Comparison of ENCODE assay signal across 10 cellular contexts in the genomic region with DNA sequence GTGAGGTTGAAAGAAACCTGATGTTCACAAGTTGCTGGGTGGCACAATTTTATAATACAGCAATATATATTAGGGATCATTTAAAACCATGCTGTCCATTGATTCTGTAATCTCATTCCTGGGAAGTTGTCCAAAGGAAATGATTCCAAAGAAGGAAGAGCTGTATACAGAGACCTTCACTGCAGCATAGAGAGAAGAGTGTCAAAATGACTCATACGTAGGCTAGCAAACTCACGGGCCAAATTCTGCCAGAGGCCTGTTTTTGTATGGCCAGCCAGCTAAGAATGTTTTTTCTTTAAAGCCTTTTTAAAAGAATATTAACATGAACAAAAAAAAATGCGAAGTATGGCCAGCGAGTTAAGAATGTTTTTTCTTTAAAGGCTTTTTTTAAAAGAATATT.
DNase-seq lines count a peak whose midpoint lies in the region; ATAC-seq and TF ChIP-seq lines count a peak whose summit lies in the region.
"Had no signal": no experiment of that assay in that cellular context is flagged by ENCODE, and none has a peak within 500 bp of the region (broad histone marks: within the 10 kb centered on the region; RNA-seq: fewer than 3 reads in every experiment).

No MANE protein-coding gene starts in this region.

- peak in 2 of 3 donors; percentile 34 to 65 for DNase-seq in right cardiac atrium
- DNase-seq in cardiac septum (ENCODE audit: low spot score) = no peak
- peak in 3 of 4 donors; percentile 25 to 41 (median 40) for DNase-seq in body of pancreas
- no peak for DNase-seq in left lung
- DNase-seq in neuronal stem cell (ENCODE audit: low spot score) = no peak
- no peak for DNase-seq in glutamatergic neuron
- DNase-seq: KG1 had no signal

- ATAC-seq in right cardiac atrium = peak; percentile 84 to 87
- peak; percentile 66 for ATAC-seq in body of pancreas
- ATAC-seq in left lung = peak; percentile 69
- no peak for ATAC-seq in HG03139 (IDR thresholded peaks at IDR 0.05; ENCODE audit: unreplicated experiment)
- no peak for ATAC-seq in HG03342 (IDR thresholded peaks at IDR 0.05; ENCODE audit: unreplicated experiment)

- peaks cover 10% of the 10 kb centered on the region for H3K36me3 Mint-ChIP-seq in glutamatergic neuron (ENCODE audit: unreplicated experiment)
- H3K36me3 Mint-ChIP-seq: CD14-positive monocyte had no signal

- H3K9me3 ChIP-seq in right cardiac atrium (ENCODE audit: control insufficient read depth, low read length) (no peaks in the 10 kb centered on the region), body of pancreas (no peaks in the 10 kb centered on the region), left lung (no peaks in the 10 kb centered on the region), neuronal stem cell (replicated peaks in 1 of 2; ENCODE audit: control insufficient read depth in 2 of 2, insufficient read depth in 1 of 2, low read depth in 1 of 2, low read length in 2 of 2) (no peaks in the 10 kb centered on the region)

- peaks cover 8% of the 10 kb centered on the region for H3K9me3 Mint-ChIP-seq in glutamatergic neuron (ENCODE audit: unreplicated experiment)

- H3K23ac ChIP-seq in neuronal stem cell (ENCODE audit: low read depth, low read length, poor library complexity) = no peak overlapping the region

- no peak overlapping the region for H3K14ac ChIP-seq in neuronal stem cell (ENCODE audit: low read length)

- H3K18ac ChIP-seq in neuronal stem cell (ENCODE audit: low read length) = no peak overlapping the region

- no peak overlapping the region for H3K4me2 ChIP-seq in neuronal stem cell (ENCODE audit: insufficient read depth, low read length, poor library complexity, severe bottlenecking)

- no peak overlapping the region for H2AFZ ChIP-seq in neuronal stem cell (ENCODE audit: low read length)

- H3K4ac ChIP-seq in neuronal stem cell (ENCODE audit: low read length) = no peak overlapping the region

- H3K27me3 ChIP-seq in right cardiac atrium (ENCODE audit: control insufficient read depth, insufficient read depth) = no peaks in the 10 kb centered on the region
- H3K27me3 ChIP-seq in body of pancreas = no peaks in the 10 kb centered on the region
- no peaks in the 10 kb centered on the region for H3K27me3 ChIP-seq in left lung
- peaks cover 0 to 6% (median 0%) of the 10 kb centered on the region in 3 experiments for H3K27me3 ChIP-seq in neuronal stem cell (ENCODE audit: control insufficient read depth in 3 of 3, insufficient read depth in 3 of 3, low read depth in 1 of 3, low read length in 3 of 3)

- H3K4me3 Mint-ChIP-seq in glutamatergic neuron (ENCODE audit: unreplicated experiment) = no peak overlapping the region
- H3K4me3 Mint-ChIP-seq: CD14-positive monocyte had no signal

- H3K4me1 ChIP-seq in right cardiac atrium (ENCODE audit: control insufficient read depth, insufficient read depth, low read length) (peaks cover 2% of the 10 kb centered on the region), body of pancreas (no peaks in the 10 kb centered on the region), left lung (peaks cover 0 to 9% of the 10 kb centered on the region in 2 donors), neuronal stem cell (ENCODE audit: control insufficient read depth in 2 of 2, insufficient read depth in 1 of 2, low read depth in 1 of 2, low read length in 2 of 2) (peaks cover 0 to 3% of the 10 kb centered on the region in 2 donors)

- no peak for TF ChIP-seq POLR2A in body of pancreas (IDR thresholded peaks at IDR 0.05)

- H3K27me3 Mint-ChIP-seq in glutamatergic neuron (ENCODE audit: unreplicated experiment) = peaks cover 2% of the 10 kb centered on the region

- H3K36me3 ChIP-seq in body of pancreas (replicated peaks in 1 of 2; ENCODE audit: insufficient read depth in 1 of 2, low read depth in 2 of 2) (no peaks in the 10 kb centered on the region), left lung (no peaks in the 10 kb centered on the region), neuronal stem cell (replicated peaks in 1 of 2; ENCODE audit: control insufficient read depth in 2 of 2, insufficient read depth in 2 of 2, low read length in 2 of 2) (no peaks in the 10 kb centered on the region)

- 25% methylated on average over 4 of the region's 4 CpGs for WGBS in right cardiac atrium
- 28 to 31% methylated on average over 4 of the region's 4 CpGs for WGBS in body of pancreas, 2 donors
- WGBS in neuronal stem cell (ENCODE audit: extremely low coverage in 2 of 2, insufficient read length in 2 of 2, insufficient replicate concordance in 1 of 2), 2 donors = no CpG with 5 or more reads among the region's 4 CpGs

- no peak overlapping the region for H3K27ac Mint-ChIP-seq in glutamatergic neuron (ENCODE audit: unreplicated experiment)
- H3K27ac Mint-ChIP-seq: CD14-positive monocyte had no signal

- intact Hi-C loops in right cardiac atrium (cut with DNase I) = no loop called here
- intact Hi-C loops in cardiac septum (cut with DNase I) = no loop called here
- intact Hi-C loops in body of pancreas (cut with DNase I) = no loop called here
- intact Hi-C loops in left lung (cut with DNase I) = no loop called here

- H3K79me1 ChIP-seq in neuronal stem cell (ENCODE audit: low read depth, low read length) = no peaks in the 10 kb centered on the region

- H2BK120ac ChIP-seq in neuronal stem cell (ENCODE audit: low read depth, low read length) = no peak overlapping the region

- TF ChIP-seq CTCF in body of pancreas (IDR thresholded peaks at IDR 0.05) (no peak), left lung (IDR thresholded peaks at IDR 0.05) (no peak), glutamatergic neuron (IDR thresholded peaks at IDR 0.05; ENCODE audit: partially characterized antibody, unreplicated experiment) (no peak)

- no peak overlapping the region for H2BK5ac ChIP-seq in neuronal stem cell (ENCODE audit: low read length)

- no peak overlapping the region for H4K91ac ChIP-seq in neuronal stem cell (ENCODE audit: low read depth, low read length, poor library complexity)

- H4K8ac ChIP-seq in neuronal stem cell (ENCODE audit: low read depth, low read length) = no peak overlapping the region

- H3K27ac ChIP-seq in right cardiac atrium (ENCODE audit: low read length) (no peak overlapping the region), body of pancreas (peak overlapping the region in 1 of 4 donors; percentile 21), left lung (no peak overlapping the region), neuronal stem cell (replicated peaks; ENCODE audit: low read length) (no peak overlapping the region)

- H2BK15ac ChIP-seq in neuronal stem cell (ENCODE audit: low read length) = no peak overlapping the region

- no peak overlapping the region for H2BK12ac ChIP-seq in neuronal stem cell (ENCODE audit: low read length)

- H3K4me3 ChIP-seq in right cardiac atrium (ENCODE audit: low read length) = no peak overlapping the region
- H3K4me3 ChIP-seq in body of pancreas = no peak overlapping the region
- no peak overlapping the region for H3K4me3 ChIP-seq in left lung
- no peak overlapping the region for H3K4me3 ChIP-seq in neuronal stem cell (ENCODE audit: low read length in 2 of 2)

- no peaks in the 10 kb centered on the region for H3K4me1 Mint-ChIP-seq in glutamatergic neuron (ENCODE audit: low read depth, unreplicated experiment)
- H3K4me1 Mint-ChIP-seq: CD14-positive monocyte had no signal

- H3K9ac ChIP-seq in neuronal stem cell (ENCODE audit: low read depth, low read length, poor library complexity) = no peak overlapping the region

- no peak overlapping the region for H2AK5ac ChIP-seq in neuronal stem cell (ENCODE audit: low read depth, low read length)

Comparison
In these comparisons a context has a peak if more than half of its experiments do, and no peak if none do; other contexts are left out.
1. DNase-seq: peak in right cardiac atrium (2 of 3) and body of pancreas (3 of 4); none in cardiac septum (single experiment), left lung (0 of 2), neuronal stem cell (single experiment) and glutamatergic neuron (single experiment).
2. ATAC-seq: peak in right cardiac atrium (2 of 2), body of pancreas (single experiment) and left lung (single experiment); none in HG03139 (single experiment) and HG03342 (single experiment).